Comparison of ENCODE assay signal across 19 cellular contexts in genomic region chr16:86292942-86293341, GRCh38.
DNase-seq lines count a peak whose midpoint lies in the region; TF ChIP-seq lines count a peak whose summit lies in the region.
"Had no signal": no experiment of that assay in that cellular context is flagged by ENCODE, and none has a peak within 500 bp of the region (broad histone marks: within the 10 kb centered on the region; RNA-seq: fewer than 3 reads in every experiment).

No MANE protein-coding gene starts in this region.

- intact Hi-C loops in transverse colon (cut with DNase I; ENCODE audit: low total_unique reads) = no loop called here
- intact Hi-C loops in left ventricle myocardium inferior (cut with micrococcal nuclease) = no loop called here

- in situ Hi-C loops in transverse colon (cut with MboI; ENCODE audit: low pct_ligation_motif_present in 1 of 4, low pct_unique_long_range_greater_than_20kb in 1 of 4, low sequenced_read_pairs in 3 of 4) = no loop called here

- H3K4me1 ChIP-seq in duodenal mucosa (ENCODE audit: control insufficient read depth in 1 of 2, insufficient read depth in 2 of 2, low read length in 2 of 2) (peaks cover 0 to 3% of the 10 kb centered on the region in 2 donors), transverse colon (peaks cover 0 to 14% (median 10%) of the 10 kb centered on the region in 4 donors), left ventricle myocardium inferior (no peaks in the 10 kb centered on the region)
- H3K4me1 ChIP-seq: A549; BLaER1 treated with 17β-estradiol and CSF1 and Interleukin-3, amounts not matched to agents 10 nM and 100 nM; Caco-2 had no signal

- TF ChIP-seq CTCF in transverse colon (IDR thresholded peaks at IDR 0.05) = no peak
- no peak for TF ChIP-seq CTCF in left ventricle myocardium inferior (IDR thresholded peaks at IDR 0.05; ENCODE audit: borderline replicate concordance)

- H3K4me3 ChIP-seq in duodenal mucosa (ENCODE audit: low read depth in 1 of 2, low read length in 2 of 2) (no peak overlapping the region), transverse colon (no peak overlapping the region), left ventricle myocardium inferior (no peak overlapping the region)
- H3K4me3 ChIP-seq: A549; BLaER1 treated with 17β-estradiol and CSF1 and Interleukin-3, amounts not matched to agents 10 nM and 100 nM had no signal

- H3K9ac ChIP-seq in duodenal mucosa (ENCODE audit: low read depth in 1 of 2, low read length in 2 of 2) = no peak overlapping the region
- H3K9ac ChIP-seq: BLaER1 treated with 17β-estradiol and CSF1 and Interleukin-3, amounts not matched to agents 10 nM and 100 nM had no signal

- H3K27me3 ChIP-seq in duodenal mucosa (ENCODE audit: control insufficient read depth in 1 of 2, insufficient read depth in 2 of 2, low read length in 2 of 2) (peaks cover 24 to 41% of the 10 kb centered on the region in 2 donors), transverse colon (peaks cover 32% of the 10 kb centered on the region), left ventricle myocardium inferior (ENCODE audit: low read depth) (peaks cover 100% of the 10 kb centered on the region)

- 74 to 82% methylated on average over 8 of the region's 8 CpGs for WGBS in transverse colon (ENCODE audit: low coverage in 1 of 2), 2 donors

- DNase-seq in NOMO-1 treated with DMSO at 0.1 percent for 48 hours (lab: John Stamatoyannopoulos, UW; ENCODE audit: unreplicated experiment) = peak; percentile 15
- DNase-seq in NOMO-1 treated with dmso at 0.1 percent for 144 hours (lab: John Stamatoyannopoulos, UW; ENCODE audit: unreplicated experiment) = no peak
- peak; percentile 59 for DNase-seq in mesenteric fat pad (ENCODE audit: low spot score)
- DNase-seq in transverse colon = no peak
- DNase-seq in left ventricle myocardium inferior = no peak
- DNase-seq in KG1 (lab: John Stamatoyannopoulos, UW) = no peak
- no peak for DNase-seq in nucleus accumbens (lab: John Stamatoyannopoulos, UW)
- DNase-seq: AML-193; Caco-2; Calu3; CD4-positive, alpha-beta T cell; CD8-positive, alpha-beta T cell; DMS79 treated with DMSO at 0.1 percent for 48 hours; GF-D8 had no signal

- H3K27ac ChIP-seq in duodenal mucosa (ENCODE audit: low read depth, low read length) (peak overlapping the region; percentile 37), transverse colon (peak overlapping the region in 3 of 4 donors; percentile 89 to 95 (median 91)), left ventricle myocardium inferior (replicated peaks) (no peak overlapping the region)
- H3K27ac ChIP-seq: 22Rv1; A549; BLaER1 treated with 17β-estradiol and CSF1 and Interleukin-3, amounts not matched to agents 10 nM and 100 nM; C4-2B had no signal

- H3K9me3 ChIP-seq in duodenal mucosa (ENCODE audit: control insufficient read depth in 1 of 2, low read length in 2 of 2) (no peaks in the 10 kb centered on the region), transverse colon (no peaks in the 10 kb centered on the region), left ventricle myocardium inferior (replicated peaks) (no peaks in the 10 kb centered on the region)
- H3K9me3 ChIP-seq: A549; BLaER1 treated with 17β-estradiol and CSF1 and Interleukin-3, amounts not matched to agents 10 nM and 100 nM; Caco-2 had no signal

- H3K36me3 ChIP-seq in duodenal mucosa (ENCODE audit: control insufficient read depth in 1 of 2, insufficient read depth in 2 of 2, low read length in 2 of 2) (no peaks in the 10 kb centered on the region), transverse colon (no peaks in the 10 kb centered on the region), left ventricle myocardium inferior (no peaks in the 10 kb centered on the region)
- H3K36me3 ChIP-seq: BLaER1 treated with 17β-estradiol and CSF1 and Interleukin-3, amounts not matched to agents 10 nM and 100 nM had no signal

- no peak for TF ChIP-seq POLR2A in transverse colon (IDR thresholded peaks at IDR 0.05)

- TF ChIP-seq EP300 in transverse colon (IDR thresholded peaks at IDR 0.05; ENCODE audit: low read depth) = no peak

Comparison
In these comparisons a context has a peak if more than half of its experiments do, and no peak if none do; other contexts are left out.
1. DNase-seq: peak in NOMO-1 treated with DMSO at 0.1 percent for 48 hours (single experiment) and mesenteric fat pad (single experiment); none in NOMO-1 treated with dmso at 0.1 percent for 144 hours (single experiment), transverse colon (single experiment), left ventricle myocardium inferior (single experiment), KG1 (single experiment) and nucleus accumbens (0 of 56).